ENCODE assay signal across 18 cellular contexts in the genomic region with DNA sequence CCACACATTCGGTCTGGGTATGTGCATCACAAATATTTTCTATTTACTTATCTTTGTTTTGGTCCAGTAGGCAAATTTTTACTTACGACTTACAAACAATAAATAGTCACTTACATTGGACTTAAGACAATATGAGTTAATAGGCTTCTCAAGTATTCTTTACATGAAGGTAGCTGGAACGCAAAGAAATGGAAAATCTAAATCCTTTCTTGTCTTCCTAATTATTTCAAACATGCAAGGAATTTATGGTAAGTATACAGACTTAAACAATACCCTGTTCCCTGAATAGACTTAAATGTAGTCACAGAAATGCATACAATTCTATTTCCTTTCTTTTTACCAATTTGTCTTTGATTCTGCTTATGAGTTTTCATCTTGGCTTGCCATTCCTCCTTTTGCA.
DNase-seq lines count a peak whose midpoint lies in the region; ATAC-seq and TF ChIP-seq lines count a peak whose summit lies in the region.
"Had no signal": no experiment of that assay in that cellular context is flagged by ENCODE, and none has a peak within 500 bp of the region (broad histone marks: within the 10 kb centered on the region; RNA-seq: fewer than 3 reads in every experiment).

No MANE protein-coding gene starts in this region.

- H2AK5ac ChIP-seq in mesendoderm (ENCODE audit: low read length), result no peak overlapping the region

- H3K9me3 ChIP-seq in HUES48 (ENCODE audit: control insufficient read depth, insufficient read depth, low read length), result no peaks in the 10 kb centered on the region
- H3K9me3 ChIP-seq: Caco-2, HAP-1 had no signal

- H3K27me3 ChIP-seq in HUES48 (ENCODE audit: control insufficient read depth, insufficient read depth, low read length), result no peaks in the 10 kb centered on the region
- H3K27me3 ChIP-seq in mesendoderm (ENCODE audit: insufficient read depth, low read length, poor library complexity), result no peaks in the 10 kb centered on the region

- no peak overlapping the region for H3K4me2 ChIP-seq in mesendoderm (ENCODE audit: low read length)

- CTCF ChIA-PET in WTC11 (lab: Charles Lee), result interaction anchor here (1.4 kb wide), 1 partner anchor 361 kb away, joined by 4 read pairs; no protein-coding TSS in a partner anchor
- CTCF ChIA-PET in activated CD4-positive, alpha-beta T cell treated with anti-CD3 and anti-CD28 coated beads for 36 hours (lab: Charles Lee), result no interaction called here

- no peaks in the 10 kb centered on the region for H3K9me3 Mint-ChIP-seq in WTC11
- no peaks in the 10 kb centered on the region for H3K9me3 Mint-ChIP-seq in activated CD4-positive, alpha-beta T cell treated with anti-CD3 and anti-CD28 coated beads for 36 hours (ENCODE audit: low read depth)
- H3K9me3 Mint-ChIP-seq: CD4-positive, alpha-beta T cell had no signal

- POLR2A ChIA-PET in WTC11 (lab: Charles Lee), result no interaction called here
- POLR2A ChIA-PET in activated CD4-positive, alpha-beta T cell treated with anti-CD3 and anti-CD28 coated beads for 36 hours (lab: Charles Lee), result no interaction called here

- H3K56ac ChIP-seq in mesendoderm (ENCODE audit: low read length), result no peak overlapping the region

- no peak overlapping the region for H4K8ac ChIP-seq in mesendoderm (ENCODE audit: low read depth, low read length)

- H3K4me3 ChIP-seq in HUES48 (ENCODE audit: low read depth, low read length) (no peak overlapping the region), mesendoderm (ENCODE audit: low read length) (no peak overlapping the region)
- H3K4me3 ChIP-seq: HAP-1, K562 had no signal

- H3K4me3 Mint-ChIP-seq in WTC11, result no peak overlapping the region
- no peak overlapping the region for H3K4me3 Mint-ChIP-seq in activated CD4-positive, alpha-beta T cell treated with anti-CD3 and anti-CD28 coated beads for 36 hours
- H3K4me3 Mint-ChIP-seq: CD4-positive, alpha-beta T cell had no signal

- WGBS in mesendoderm (ENCODE audit: extremely low coverage, insufficient coverage, low lambda C conversion rate), result no CpG with 5 or more reads among the region's 3 CpGs

- no peak for DNase-seq in WTC11 (ENCODE audit: low spot score)
- DNase-seq in mesendoderm, result peak; percentile 57
- DNase-seq in activated CD4-positive, alpha-beta T cell treated with anti-CD3 and anti-CD28 coated beads for 36 hours, result no peak
- no peak for DNase-seq in stimulated activated naive CD4-positive, alpha-beta T cell (lab: John Stamatoyannopoulos, UW)
- no peak for DNase-seq in RKO (ENCODE audit: low spot score)
- DNase-seq: ACHN; AML-193; Caco-2; CD4-positive, alpha-beta T cell; DMS153; DMS79; GF-D8; GOT3 had no signal

- H3K9ac ChIP-seq in HUES48 (ENCODE audit: low read depth, low read length) (no peak overlapping the region), mesendoderm (ENCODE audit: low read length) (no peak overlapping the region)

- no peaks in the 10 kb centered on the region for H3K79me2 ChIP-seq in mesendoderm (ENCODE audit: control insufficient read depth, insufficient read depth, low read length)

- H3K79me1 ChIP-seq in mesendoderm (ENCODE audit: low read length), result no peaks in the 10 kb centered on the region

- H3K4ac ChIP-seq in mesendoderm (ENCODE audit: low read depth, low read length), result no peak overlapping the region

- H3K27ac ChIP-seq in HUES48 (ENCODE audit: low read depth, low read length) (peak overlapping the region; percentile 21), mesendoderm (ENCODE audit: low read depth, low read length) (no peak overlapping the region)
- H3K27ac ChIP-seq: C4-2B had no signal

- ATAC-seq in WTC11 (peak; percentile 58), HG03565 (IDR thresholded peaks at IDR 0.05; ENCODE audit: unreplicated experiment) (no peak)
- no peak for ATAC-seq in activated CD4-positive, alpha-beta T cell treated with anti-CD3 and anti-CD28 coated beads for 36 hours
- ATAC-seq: K562 had no signal

- peaks cover 44% of the 10 kb centered on the region for H3K4me1 Mint-ChIP-seq in WTC11
- peaks cover 8% of the 10 kb centered on the region for H3K4me1 Mint-ChIP-seq in activated CD4-positive, alpha-beta T cell treated with anti-CD3 and anti-CD28 coated beads for 36 hours

- intact Hi-C loops in activated CD4-positive, alpha-beta T cell treated with anti-CD3 and anti-CD28 coated beads for 36 hours (cut with DNase I, micrococcal nuclease), result no loop called here

- no peak overlapping the region for H2BK120ac ChIP-seq in mesendoderm (ENCODE audit: low read depth, low read length)

- no peak overlapping the region for H2BK15ac ChIP-seq in mesendoderm (replicated peaks; ENCODE audit: low read depth)

- no peak for TF ChIP-seq CTCF in WTC11 (IDR thresholded peaks at IDR 0.05)

- H3K36me3 ChIP-seq in HUES48 (ENCODE audit: control insufficient read depth, insufficient read depth, low read length) (no peaks in the 10 kb centered on the region), mesendoderm (ENCODE audit: control insufficient read depth, insufficient read depth, low read length) (no peaks in the 10 kb centered on the region)
- H3K36me3 ChIP-seq: HAP-1 had no signal

- H4K5ac ChIP-seq in mesendoderm (ENCODE audit: low read length), result no peak overlapping the region

- no peak overlapping the region for H3K23ac ChIP-seq in mesendoderm (ENCODE audit: low read length)

- H3K18ac ChIP-seq in mesendoderm (ENCODE audit: low read length), result no peak overlapping the region

- H3K4me1 ChIP-seq in HUES48 (ENCODE audit: control insufficient read depth, insufficient read depth, low read length) (peaks cover 57% of the 10 kb centered on the region), mesendoderm (ENCODE audit: control insufficient read depth, low read depth, low read length) (no peaks in the 10 kb centered on the region)

- H2BK5ac ChIP-seq in mesendoderm (ENCODE audit: low read length), result no peak overlapping the region

- H3K27me3 Mint-ChIP-seq in WTC11 (ENCODE audit: low read depth), result no peaks in the 10 kb centered on the region
- no peaks in the 10 kb centered on the region for H3K27me3 Mint-ChIP-seq in activated CD4-positive, alpha-beta T cell treated with anti-CD3 and anti-CD28 coated beads for 36 hours
- H3K27me3 Mint-ChIP-seq: CD4-positive, alpha-beta T cell had no signal

- peak overlapping the region; percentile 19 for H3K27ac Mint-ChIP-seq in WTC11
- H3K27ac Mint-ChIP-seq in activated CD4-positive, alpha-beta T cell treated with anti-CD3 and anti-CD28 coated beads for 36 hours, result no peak overlapping the region
- H3K27ac Mint-ChIP-seq: CD4-positive, alpha-beta T cell had no signal

- no peaks in the 10 kb centered on the region for H3K36me3 Mint-ChIP-seq in WTC11
- H3K36me3 Mint-ChIP-seq in activated CD4-positive, alpha-beta T cell treated with anti-CD3 and anti-CD28 coated beads for 36 hours (ENCODE audit: low read depth), result no peaks in the 10 kb centered on the region

TF ChIP-seq in WTC11, 78 proteins besides CTCF, POLR2A, EP300 and RAD21:
- TF ChIP-seq RELA (CRISPR knock-in tag; IDR thresholded peaks at IDR 0.05; ENCODE audit: borderline replicate concordance), result no peak
